In genomic region chr15:73298522-73298921, GRCh38 we compare ENCODE assay signal across 8 cellular contexts.
"Had no signal": no experiment of that assay in that cellular context is flagged by ENCODE, and none has a peak within 500 bp of the region (broad histone marks: within the 10 kb centered on the region; RNA-seq: fewer than 3 reads in every experiment).

No MANE protein-coding gene starts in this region.

- H3K4me3 ChIP-seq: GM23248, HAP-1 had no signal

- H3K9me3 ChIP-seq: HAP-1 had no signal

- DNase-seq: GM23248, GOT3, H7, HFFc6, KBM-7 had no signal

- FAIRE-seq: HepG2 had no signal

- ATAC-seq: HCT116, HepG2 had no signal

- H3K4me1 ChIP-seq: HAP-1 had no signal
